ENCODE assay signal across 14 cellular contexts in the genomic region with DNA sequence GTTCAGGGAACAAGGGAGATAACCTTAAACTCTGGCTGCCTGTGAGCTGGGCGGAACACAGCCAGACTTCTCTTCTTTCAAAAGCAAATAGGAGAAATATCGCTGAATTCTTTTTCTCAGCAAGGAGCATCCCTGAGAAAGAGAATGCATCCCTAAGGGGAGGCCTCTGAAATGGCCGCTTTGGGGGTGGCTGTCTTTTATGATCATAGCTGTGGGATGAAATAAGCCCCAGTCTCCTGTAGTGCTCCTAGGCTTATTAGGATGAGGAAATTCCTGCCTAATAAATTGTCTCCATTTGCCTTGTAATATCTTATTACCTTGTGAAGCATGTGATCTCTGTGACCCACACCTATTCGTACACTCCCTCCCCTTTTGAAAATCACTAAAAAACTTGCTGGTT. TPM values are rescaled to one million over a fixed set of nuclear protein-coding genes. Genes with fewer than 3 reads are reported as not detected.
"Had no signal": no experiment of that assay in that cellular context is flagged by ENCODE, and none has a peak within 500 bp of the region (broad histone marks: within the 10 kb centered on the region; RNA-seq: fewer than 3 reads in every experiment).

No MANE protein-coding gene starts in this region.

RNA-seq across cellular contexts. Expression of gene OR2Y1, which starts 39.4 kb away (rescaled TPM):
- total RNA-seq: activated B cell treated with CpG ODN at 0.5 μM for 24 hours; activated CD4-positive, alpha-beta memory T cell treated with anti-CD3 and anti-CD28 coated beads for 36 hours; activated CD4-positive, alpha-beta memory T cell treated with anti-CD3 and anti-CD28 coated beads, Interleukin-2, amount 10 ng/mL, durations not matched to agents 7 days and 5 days; activated CD4-positive, alpha-beta T cell treated with anti-CD3 and anti-CD28 coated beads for 36 hours; activated CD4-positive, alpha-beta T cell treated with anti-CD3 and anti-CD28 coated beads, Interleukin-2, amount 10 ng/mL, durations not matched to agents 24 days and 14 days; activated CD4-positive, alpha-beta T cell treated with anti-CD3 and anti-CD28 coated beads, Interleukin-2, amount 10 ng/mL, durations not matched to agents 7 days and 5 days; activated CD8-positive, alpha-beta memory T cell treated with anti-CD3 and anti-CD28 coated beads for 36 hours; activated CD8-positive, alpha-beta memory T cell treated with anti-CD3 and anti-CD28 coated beads, Interleukin-2, amount 10 ng/mL, durations not matched to agents 7 days and 5 days; activated CD8-positive, alpha-beta T cell treated with anti-CD3 and anti-CD28 coated beads for 36 hours; activated CD8-positive, alpha-beta T cell treated with anti-CD3 and anti-CD28 coated beads, Interleukin-2, amount 10 ng/mL, durations not matched to agents 7 days and 5 days; T-helper 1 cell treated with Interleukin-12 subunit alpha and Interleukin-12 subunit beta and Interleukin-4 antibody, amounts not matched to agents 30 ng/mL and 1 ng/mL, for 36 hours; T-helper 17 cell; T-helper 2 cell treated with Interferon-gamma antibody and Interleukin-4, amounts not matched to agents 100 ng/mL and 5 ng/mL, for 36 hours; WTC11 had no signal

RNA-seq across cellular contexts. Expression of gene FLT4, which starts 51.0 kb away (rescaled TPM):
- total RNA-seq: activated B cell treated with CpG ODN at 0.5 μM for 24 hours had no signal
